ENCODE assay signal across 13 cellular contexts in the genomic region with DNA sequence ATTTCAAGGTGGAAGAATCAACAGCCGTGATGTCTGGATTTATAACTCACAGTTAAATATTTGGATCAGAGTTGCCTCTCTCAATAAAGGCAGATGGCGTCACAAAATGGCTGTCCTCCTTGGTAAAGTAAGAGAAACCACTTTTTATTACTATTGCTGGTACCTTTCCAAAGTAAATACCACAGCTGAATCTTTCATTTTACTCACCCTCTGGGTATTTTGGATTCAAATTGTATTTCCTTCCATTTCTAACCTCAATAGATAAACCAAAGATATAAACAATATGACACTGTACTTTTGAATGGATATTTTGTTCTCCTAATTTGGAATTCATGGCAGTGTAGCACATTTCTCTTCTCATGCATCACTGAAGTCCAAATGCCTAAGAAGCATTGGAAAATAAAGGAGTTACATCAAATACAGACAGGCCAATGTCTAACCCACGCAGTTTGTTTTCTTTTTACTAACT. TPM values are rescaled to one million over a fixed set of nuclear protein-coding genes. Genes with fewer than 3 reads are reported as not detected.
A peak's percentile ranks its signal among the peaks of the same experiment; 100 is the strongest.
DNase-seq lines count a peak whose midpoint lies in the region; ATAC-seq and TF ChIP-seq lines count a peak whose summit lies in the region.
"Had no signal": no experiment of that assay in that cellular context is flagged by ENCODE, and none has a peak within 500 bp of the region (broad histone marks: within the 10 kb centered on the region; RNA-seq: fewer than 3 reads in every experiment).

No MANE protein-coding gene starts in this region.

- H3K36me3 Mint-ChIP-seq in chondrocyte (ENCODE audit: low read depth) = peaks cover 17% of the 10 kb centered on the region
- peaks cover 12% of the 10 kb centered on the region for H3K36me3 Mint-ChIP-seq in activated CD8-positive, alpha-beta T cell treated with anti-CD3 and anti-CD28 coated beads for 36 hours (ENCODE audit: low read depth)

- H3K9me3 ChIP-seq in MG63 (no peaks in the 10 kb centered on the region), left lung (no peaks in the 10 kb centered on the region)

- H3K27me3 ChIP-seq in MG63 (no peaks in the 10 kb centered on the region), left lung (no peaks in the 10 kb centered on the region)

- no peaks in the 10 kb centered on the region for H3K27me3 Mint-ChIP-seq in chondrocyte (ENCODE audit: low read depth)
- no peaks in the 10 kb centered on the region for H3K27me3 Mint-ChIP-seq in activated CD8-positive, alpha-beta T cell treated with anti-CD3 and anti-CD28 coated beads for 36 hours
- H3K27me3 Mint-ChIP-seq: CD4-positive, alpha-beta memory T cell had no signal

- H3K4me3 ChIP-seq in MG63 = no peak overlapping the region
- no peak overlapping the region for H3K4me3 ChIP-seq in left lung

- POLR2A ChIA-PET in activated CD8-positive, alpha-beta T cell treated with anti-CD3 and anti-CD28 coated beads for 36 hours (lab: Charles Lee) = interaction anchor here (0.5 kb wide), 1 partner anchor 46 kb away, joined by 4 read pairs; no protein-coding TSS in a partner anchor

- ATAC-seq in left lung (peak; percentile 51), HG03571 (IDR thresholded peaks at IDR 0.05; ENCODE audit: unreplicated experiment) (no peak)
- no peak for ATAC-seq in activated CD8-positive, alpha-beta T cell treated with anti-CD3 and anti-CD28 coated beads for 36 hours

- peaks cover 19% of the 10 kb centered on the region for H3K4me1 Mint-ChIP-seq in chondrocyte (ENCODE audit: low read depth)
- peaks cover 22% of the 10 kb centered on the region for H3K4me1 Mint-ChIP-seq in activated CD8-positive, alpha-beta T cell treated with anti-CD3 and anti-CD28 coated beads for 36 hours (ENCODE audit: low read depth)
- H3K4me1 Mint-ChIP-seq: nephron had no signal

- intact Hi-C loops in left lung (cut with DNase I) = no loop called here
- intact Hi-C loops in activated CD8-positive, alpha-beta T cell treated with anti-CD3 and anti-CD28 coated beads for 36 hours (cut with micrococcal nuclease) = no loop called here

- no peak overlapping the region for H3K4me3 Mint-ChIP-seq in chondrocyte (ENCODE audit: unreplicated experiment)
- no peak overlapping the region for H3K4me3 Mint-ChIP-seq in activated CD8-positive, alpha-beta T cell treated with anti-CD3 and anti-CD28 coated beads for 36 hours
- H3K4me3 Mint-ChIP-seq: CD4-positive, alpha-beta memory T cell; nephron had no signal

- TF ChIP-seq CTCF in chondrocyte (IDR thresholded peaks at IDR 0.05) (no peak), left lung (IDR thresholded peaks at IDR 0.05) (no peak)
- TF ChIP-seq CTCF in activated CD8-positive, alpha-beta T cell treated with anti-CD3 and anti-CD28 coated beads for 36 hours (IDR thresholded peaks at IDR 0.05) = no peak

- H3K4me1 ChIP-seq in left lung = peaks cover 0 to 11% of the 10 kb centered on the region in 2 donors

- DNase-seq in AG20443 (ENCODE audit: low spot score) (peak; percentile 78), MG63 (peak; percentile 57), chondrocyte (ENCODE audit: low spot score) (no peak), left lung (no peak), middle frontal gyrus (ENCODE audit: extremely low spot score, low spot score) (no peak), COR-L47 (lab: John Stamatoyannopoulos, UW) (no peak)
- DNase-seq in activated CD8-positive, alpha-beta T cell treated with anti-CD3 and anti-CD28 coated beads for 36 hours = no peak
- DNase-seq: aorta; CD4-positive, alpha-beta memory T cell; NCI-H774; stimulated activated CD4-positive, alpha-beta T cell treated with anti-CD3 and anti-CD28 coated beads, Interleukin-2, amount 100 ng/mL, for 24 hours had no signal

- no peaks in the 10 kb centered on the region for H3K9me3 Mint-ChIP-seq in chondrocyte (ENCODE audit: low read depth)
- no peaks in the 10 kb centered on the region for H3K9me3 Mint-ChIP-seq in activated CD8-positive, alpha-beta T cell treated with anti-CD3 and anti-CD28 coated beads for 36 hours
- H3K9me3 Mint-ChIP-seq: CD4-positive, alpha-beta memory T cell had no signal

- no peak overlapping the region for H3K27ac ChIP-seq in left lung

- H3K36me3 ChIP-seq in MG63 = no peaks in the 10 kb centered on the region
- peaks cover 0 to 57% of the 10 kb centered on the region in 2 donors for H3K36me3 ChIP-seq in left lung

- H3K27ac Mint-ChIP-seq in chondrocyte (ENCODE audit: unreplicated experiment) = peak overlapping the region; percentile 37
- no peak overlapping the region for H3K27ac Mint-ChIP-seq in activated CD8-positive, alpha-beta T cell treated with anti-CD3 and anti-CD28 coated beads for 36 hours
- H3K27ac Mint-ChIP-seq: CD4-positive, alpha-beta memory T cell; nephron had no signal

- CTCF ChIA-PET in activated CD8-positive, alpha-beta T cell treated with anti-CD3 and anti-CD28 coated beads for 36 hours (lab: Charles Lee) = interaction anchor here (0.7 kb wide), 1 partner anchor 472 kb away, joined by 3 read pairs; no protein-coding TSS in a partner anchor

RNA-seq across cellular contexts. Expression of a gene that starts 29.5 kb away (rescaled TPM):
- total RNA-seq in MG63 (2014; rRNA removed; shearing (Covaris generic); ENCODE audit: low replicate concordance) = 13.4 and 36.8 TPM in 2 replicates
- total RNA-seq in chondrocyte (44.9 to 55.7 TPM (median 54.8 TPM) in 3 replicates), left lung (10 to 100 TPM; 59.2 to 80.9 TPM)
- total RNA-seq in activated CD8-positive, alpha-beta T cell treated with anti-CD3 and anti-CD28 coated beads for 36 hours = 10 to 100 TPM; 10.5 to 10.8 TPM

RNA-seq across cellular contexts. Expression of a gene that starts 32.6 kb away (rescaled TPM):
- 26.6 and 34.6 TPM in 2 replicates for total RNA-seq in MG63 (2014; rRNA removed; shearing (Covaris generic); ENCODE audit: low replicate concordance)
- 36.3 to 40.9 TPM (median 38.2 TPM) in 3 replicates for total RNA-seq in chondrocyte
- 10 to 100 TPM; 28.4 to 32.4 TPM for total RNA-seq in left lung
- total RNA-seq in activated CD8-positive, alpha-beta T cell treated with anti-CD3 and anti-CD28 coated beads for 36 hours = 10 to 100 TPM; 65.0 to 67.7 TPM

Comparison
In these comparisons a context has a peak if more than half of its experiments do, and no peak if none do; other contexts are left out.
1. DNase-seq: peak in AG20443 (single experiment) and MG63 (single experiment); none in chondrocyte (single experiment), left lung (0 of 2), activated CD8-positive, alpha-beta T cell treated with anti-CD3 and anti-CD28 coated beads for 36 hours (single experiment), middle frontal gyrus (single experiment) and COR-L47 (single experiment).